ENCODE assay signal across 25 cellular contexts in the genomic region with DNA sequence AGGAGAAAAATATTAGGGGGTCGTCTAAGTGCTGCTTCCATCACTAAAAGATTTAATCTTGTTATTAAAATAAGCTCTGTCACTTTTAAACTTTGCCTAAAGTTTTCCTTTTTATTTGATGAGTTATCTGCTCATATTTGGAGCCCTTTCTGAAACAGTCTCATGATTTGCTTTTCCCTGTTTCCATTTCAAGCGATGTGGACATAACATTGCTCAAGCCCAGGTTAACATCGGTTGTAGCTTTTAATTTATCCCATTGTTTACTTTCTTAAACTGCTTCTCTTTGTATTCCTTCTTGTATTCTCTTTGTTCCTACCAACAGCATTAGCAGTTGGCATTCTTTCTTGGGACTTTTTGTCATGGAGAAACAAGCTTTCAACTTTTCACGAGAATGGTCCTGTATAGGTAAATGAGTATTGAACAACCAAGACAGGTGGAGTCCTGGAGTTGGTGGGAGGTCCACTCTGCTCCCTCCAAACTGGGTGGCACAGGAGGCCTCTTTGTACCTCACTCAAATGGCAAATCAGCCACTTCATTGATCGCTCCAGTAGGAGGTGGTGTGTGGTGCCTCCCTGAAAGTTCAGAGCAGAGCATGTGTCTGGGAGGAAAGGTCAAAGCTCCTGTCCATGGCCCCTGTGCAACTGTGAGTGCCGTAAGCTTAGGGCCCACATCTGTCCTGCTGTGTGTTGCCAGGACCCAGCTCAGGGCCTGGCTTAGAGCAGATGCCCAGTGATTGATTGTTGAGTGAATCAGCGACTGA.
"Had no signal": no experiment of that assay in that cellular context is flagged by ENCODE, and none has a peak within 500 bp of the region (broad histone marks: within the 10 kb centered on the region; RNA-seq: fewer than 3 reads in every experiment).

No MANE protein-coding gene starts in this region.

- H3K36me3 ChIP-seq: esophagus squamous epithelium, gastroesophageal sphincter, neutrophil, sigmoid colon, stomach, thoracic aorta, transverse colon had no signal

- H3K4me1 ChIP-seq: esophagus squamous epithelium, gastroesophageal sphincter, psoas muscle, sigmoid colon, stomach, transverse colon had no signal

- H3K27ac ChIP-seq: epithelial cell of prostate, esophagus squamous epithelium, gastroesophageal sphincter, neutrophil, psoas muscle, sigmoid colon, skin epidermis, stomach, thoracic aorta, transverse colon had no signal

- H3K27me3 ChIP-seq: sigmoid colon had no signal

- FAIRE-seq: kidney had no signal

- H3K4me3 ChIP-seq: esophagus squamous epithelium, gastroesophageal sphincter, psoas muscle, sigmoid colon, skin epidermis, stomach, thoracic aorta, transverse colon had no signal

- DNase-seq: effector memory CD8-positive, alpha-beta T cell; esophagus squamous epithelium; foreskin fibroblast; glutamatergic neuron; immature natural killer cell; kidney; left cardiac atrium; left ventricle myocardium superior; mammary epithelial cell; naive thymus-derived CD4-positive, alpha-beta T cell; nephron progenitor cell; psoas muscle; retina; sigmoid colon; stimulated activated CD4-positive, alpha-beta T cell treated with anti-CD3 and anti-CD28 coated beads, Interleukin-2, amount 100 ng/mL, for 24 hours; stimulated activated CD4-positive, alpha-beta T cell treated with anti-CD3 and anti-CD28 coated beads, Interleukin-4, amount 100 ng/mL, for 4 hours; stimulated activated naive CD4-positive, alpha-beta T cell; stomach; substantia nigra; transverse colon had no signal

- ATAC-seq: effector memory CD8-positive, alpha-beta T cell; gastroesophageal sphincter; left cardiac atrium; left ventricle myocardium superior; naive thymus-derived CD4-positive, alpha-beta T cell; psoas muscle had no signal

- H3K9me3 ChIP-seq: esophagus squamous epithelium, gastroesophageal sphincter, neutrophil, psoas muscle, sigmoid colon, stomach, thoracic aorta, transverse colon had no signal
